Comparison of ENCODE assay signal across 1 cellular context in genomic region chr20:46520976-46521579, GRCh38.
TF ChIP-seq lines count a peak whose summit lies in the region.

No MANE protein-coding gene starts in this region.

TF ChIP-seq in HepG2, 621 proteins besides CTCF, POLR2A, EP300 and RAD21 (continued from another document and continues in another):
- TF ChIP-seq SKIL (CRISPR knock-in tag; IDR thresholded peaks at IDR 0.05; ENCODE audit: borderline replicate concordance) (no peak), DR1 (CRISPR knock-in tag; IDR thresholded peaks at IDR 0.05) (no peak), MTA1 (CRISPR knock-in tag; IDR thresholded peaks at IDR 0.05; ENCODE audit: borderline replicate concordance) (no peak), TAF1 (CRISPR knock-in tag; IDR thresholded peaks at IDR 0.05) (no peak), GPN1 (CRISPR knock-in tag; IDR thresholded peaks at IDR 0.05; ENCODE audit: borderline replicate concordance) (no peak), ZSCAN9 (CRISPR knock-in tag; IDR thresholded peaks at IDR 0.05; ENCODE audit: borderline replicate concordance) (peak; percentile 79; the same call in 1 of the 2 replicates), DNMT1 (CRISPR knock-in tag; IDR thresholded peaks at IDR 0.05) (no peak), SIX1 (CRISPR knock-in tag; IDR thresholded peaks at IDR 0.05; ENCODE audit: borderline replicate concordance) (no peak), ONECUT2 (CRISPR knock-in tag; IDR thresholded peaks at IDR 0.05) (no peak), RFXAP (CRISPR knock-in tag; IDR thresholded peaks at IDR 0.05; ENCODE audit: borderline replicate concordance) (no peak; the same call in 1 of the 2 replicates), SMARCC2 (IDR thresholded peaks at IDR 0.05) (no peak), PAF1 (CRISPR knock-in tag; IDR thresholded peaks at IDR 0.05) (no peak), ZBTB20 (CRISPR knock-in tag; IDR thresholded peaks at IDR 0.05; ENCODE audit: borderline replicate concordance, low read depth) (no peak), ZNF142 (CRISPR knock-in tag; IDR thresholded peaks at IDR 0.05) (no peak), GATAD1 (CRISPR knock-in tag; IDR thresholded peaks at IDR 0.05) (no peak), ZKSCAN1 (IDR thresholded peaks at IDR 0.05; ENCODE audit: low read length) (no peak), ZNF383 (CRISPR knock-in tag; IDR thresholded peaks at IDR 0.05; ENCODE audit: borderline replicate concordance) (no peak), HMGXB4 (CRISPR knock-in tag; IDR thresholded peaks at IDR 0.05; ENCODE audit: borderline replicate concordance in 1 of 2, low read depth in 1 of 2) (peak in 1 of 2 experiments; percentile 83; a peak in 2 of 4 replicates), HNRNPLL (IDR thresholded peaks at IDR 0.05; ENCODE audit: low read depth, low read length, poor library complexity, severe bottlenecking) (no peak), ZNF674 (CRISPR knock-in tag; IDR thresholded peaks at IDR 0.05; ENCODE audit: low read depth) (no peak), SMAD3 (CRISPR knock-in tag; IDR thresholded peaks at IDR 0.05) (0 out of 2 replicates have a peak, but pooled peaks have one; percentile 54), THAP11 (CRISPR knock-in tag; IDR thresholded peaks at IDR 0.05) (peak; percentile 47; the same call in 1 of the 2 replicates), FIP1L1 (IDR thresholded peaks at IDR 0.05; ENCODE audit: borderline replicate concordance, insufficient read depth, low read depth, low read length) (no peak), ZFP37 (CRISPR knock-in tag; IDR thresholded peaks at IDR 0.05; ENCODE audit: borderline replicate concordance) (no peak), NR2F6 (IDR thresholded peaks at IDR 0.05) (no peak), NR2F6 (CRISPR knock-in tag; IDR thresholded peaks at IDR 0.05) (peak; percentile 51; the same call in 1 of the 2 replicates), MAFF (IDR thresholded peaks at IDR 0.05; ENCODE audit: low read depth, low read length) (0 out of 2 replicates have a peak, but pooled peaks have one; percentile 21), THAP7 (CRISPR knock-in tag; IDR thresholded peaks at IDR 0.05) (no peak), ZNF556 (CRISPR knock-in tag; IDR thresholded peaks at IDR 0.05; ENCODE audit: borderline replicate concordance) (peak; percentile 28; the same call in 1 of the 2 replicates), ZNF12 (CRISPR knock-in tag; IDR thresholded peaks at IDR 0.05) (peak; percentile 78; the same call in 1 of the 2 replicates), HDAC2 (CRISPR knock-in tag; IDR thresholded peaks at IDR 0.05) (0 out of 2 replicates have a peak, but pooled peaks have one; percentile 50), RAD51 (IDR thresholded peaks at IDR 0.05; ENCODE audit: borderline replicate concordance) (no peak), POLR2AphosphoS5 (IDR thresholded peaks at IDR 0.05; ENCODE audit: low read depth, low read length) (no peak), ZNF572 (CRISPR knock-in tag; IDR thresholded peaks at IDR 0.05) (no peak), SP1 (IDR thresholded peaks at IDR 0.05) (no peak), SP1 (CRISPR knock-in tag; IDR thresholded peaks at IDR 0.05) (no peak), ZNF724P (CRISPR knock-in tag; IDR thresholded peaks at IDR 0.05; ENCODE audit: borderline replicate concordance) (no peak), ZNF441 (CRISPR knock-in tag; IDR thresholded peaks at IDR 0.05; ENCODE audit: borderline replicate concordance) (no peak), SIN3A (IDR thresholded peaks at IDR 0.05; ENCODE audit: borderline replicate concordance, low read depth, low read length) (no peak)
- TF ChIP-seq, protein P1, sequence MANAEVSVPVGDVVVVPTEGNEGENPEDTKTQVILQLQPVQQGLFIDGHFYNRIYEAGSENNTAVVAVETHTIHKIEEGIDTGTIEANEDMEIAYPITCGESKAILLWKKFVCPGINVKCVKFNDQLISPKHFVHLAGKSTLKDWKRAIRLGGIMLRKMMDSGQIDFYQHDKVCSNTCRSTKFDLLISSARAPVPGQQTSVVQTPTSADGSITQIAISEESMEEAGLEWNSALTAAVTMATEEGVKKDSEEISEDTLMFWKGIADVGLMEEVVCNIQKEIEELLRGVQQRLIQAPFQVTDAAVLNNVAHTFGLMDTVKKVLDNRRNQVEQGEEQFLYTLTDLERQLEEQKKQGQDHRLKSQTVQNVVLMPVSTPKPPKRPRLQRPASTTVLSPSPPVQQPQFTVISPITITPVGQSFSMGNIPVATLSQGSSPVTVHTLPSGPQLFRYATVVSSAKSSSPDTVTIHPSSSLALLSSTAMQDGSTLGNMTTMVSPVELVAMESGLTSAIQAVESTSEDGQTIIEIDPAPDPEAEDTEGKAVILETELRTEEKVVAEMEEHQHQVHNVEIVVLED (CRISPR knock-in tag; IDR thresholded peaks at IDR 0.05; ENCODE audit: borderline replicate concordance), result no peak
- TF ChIP-seq, protein P2, sequence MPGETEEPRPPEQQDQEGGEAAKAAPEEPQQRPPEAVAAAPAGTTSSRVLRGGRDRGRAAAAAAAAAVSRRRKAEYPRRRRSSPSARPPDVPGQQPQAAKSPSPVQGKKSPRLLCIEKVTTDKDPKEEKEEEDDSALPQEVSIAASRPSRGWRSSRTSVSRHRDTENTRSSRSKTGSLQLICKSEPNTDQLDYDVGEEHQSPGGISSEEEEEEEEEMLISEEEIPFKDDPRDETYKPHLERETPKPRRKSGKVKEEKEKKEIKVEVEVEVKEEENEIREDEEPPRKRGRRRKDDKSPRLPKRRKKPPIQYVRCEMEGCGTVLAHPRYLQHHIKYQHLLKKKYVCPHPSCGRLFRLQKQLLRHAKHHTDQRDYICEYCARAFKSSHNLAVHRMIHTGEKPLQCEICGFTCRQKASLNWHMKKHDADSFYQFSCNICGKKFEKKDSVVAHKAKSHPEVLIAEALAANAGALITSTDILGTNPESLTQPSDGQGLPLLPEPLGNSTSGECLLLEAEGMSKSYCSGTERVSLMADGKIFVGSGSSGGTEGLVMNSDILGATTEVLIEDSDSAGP (CRISPR knock-in tag; IDR thresholded peaks at IDR 0.05; ENCODE audit: borderline replicate concordance), result peak; percentile 56; the same call in 1 of the 2 replicates
- TF ChIP-seq, protein P3, sequence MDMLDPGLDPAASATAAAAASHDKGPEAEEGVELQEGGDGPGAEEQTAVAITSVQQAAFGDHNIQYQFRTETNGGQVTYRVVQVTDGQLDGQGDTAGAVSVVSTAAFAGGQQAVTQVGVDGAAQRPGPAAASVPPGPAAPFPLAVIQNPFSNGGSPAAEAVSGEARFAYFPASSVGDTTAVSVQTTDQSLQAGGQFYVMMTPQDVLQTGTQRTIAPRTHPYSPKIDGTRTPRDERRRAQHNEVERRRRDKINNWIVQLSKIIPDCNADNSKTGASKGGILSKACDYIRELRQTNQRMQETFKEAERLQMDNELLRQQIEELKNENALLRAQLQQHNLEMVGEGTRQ (IDR thresholded peaks at IDR 0.05; ENCODE audit: low read depth, low read length), result no peak
- TF ChIP-seq, protein P3 (CRISPR knock-in tag; IDR thresholded peaks at IDR 0.05; ENCODE audit: borderline replicate concordance), result no peak
- TF ChIP-seq, protein P4, sequence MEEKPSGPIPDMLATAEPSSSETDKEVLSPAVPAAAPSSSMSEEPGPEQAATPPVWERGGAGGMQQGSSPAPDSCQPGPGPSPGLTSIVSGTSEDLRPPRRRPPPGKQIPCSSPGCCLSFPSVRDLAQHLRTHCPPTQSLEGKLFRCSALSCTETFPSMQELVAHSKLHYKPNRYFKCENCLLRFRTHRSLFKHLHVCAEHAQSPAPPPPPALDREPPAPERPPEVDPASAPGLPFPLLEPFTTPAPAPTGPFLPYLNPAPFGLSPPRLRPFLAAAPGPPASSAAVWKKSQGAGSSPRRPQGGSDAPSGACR (CRISPR knock-in tag; IDR thresholded peaks at IDR 0.05), result no peak
- TF ChIP-seq, protein P5, sequence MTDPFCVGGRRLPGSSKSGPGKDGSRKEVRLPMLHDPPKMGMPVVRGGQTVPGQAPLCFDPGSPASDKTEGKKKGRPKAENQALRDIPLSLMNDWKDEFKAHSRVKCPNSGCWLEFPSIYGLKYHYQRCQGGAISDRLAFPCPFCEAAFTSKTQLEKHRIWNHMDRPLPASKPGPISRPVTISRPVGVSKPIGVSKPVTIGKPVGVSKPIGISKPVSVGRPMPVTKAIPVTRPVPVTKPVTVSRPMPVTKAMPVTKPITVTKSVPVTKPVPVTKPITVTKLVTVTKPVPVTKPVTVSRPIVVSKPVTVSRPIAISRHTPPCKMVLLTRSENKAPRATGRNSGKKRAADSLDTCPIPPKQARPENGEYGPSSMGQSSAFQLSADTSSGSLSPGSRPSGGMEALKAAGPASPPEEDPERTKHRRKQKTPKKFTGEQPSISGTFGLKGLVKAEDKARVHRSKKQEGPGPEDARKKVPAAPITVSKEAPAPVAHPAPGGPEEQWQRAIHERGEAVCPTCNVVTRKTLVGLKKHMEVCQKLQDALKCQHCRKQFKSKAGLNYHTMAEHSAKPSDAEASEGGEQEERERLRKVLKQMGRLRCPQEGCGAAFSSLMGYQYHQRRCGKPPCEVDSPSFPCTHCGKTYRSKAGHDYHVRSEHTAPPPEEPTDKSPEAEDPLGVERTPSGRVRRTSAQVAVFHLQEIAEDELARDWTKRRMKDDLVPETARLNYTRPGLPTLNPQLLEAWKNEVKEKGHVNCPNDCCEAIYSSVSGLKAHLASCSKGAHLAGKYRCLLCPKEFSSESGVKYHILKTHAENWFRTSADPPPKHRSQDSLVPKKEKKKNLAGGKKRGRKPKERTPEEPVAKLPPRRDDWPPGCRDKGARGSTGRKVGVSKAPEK (CRISPR knock-in tag; IDR thresholded peaks at IDR 0.05; ENCODE audit: borderline replicate concordance), result no peak
